ENCODE assay signal across 25 cellular contexts in the genomic region with DNA sequence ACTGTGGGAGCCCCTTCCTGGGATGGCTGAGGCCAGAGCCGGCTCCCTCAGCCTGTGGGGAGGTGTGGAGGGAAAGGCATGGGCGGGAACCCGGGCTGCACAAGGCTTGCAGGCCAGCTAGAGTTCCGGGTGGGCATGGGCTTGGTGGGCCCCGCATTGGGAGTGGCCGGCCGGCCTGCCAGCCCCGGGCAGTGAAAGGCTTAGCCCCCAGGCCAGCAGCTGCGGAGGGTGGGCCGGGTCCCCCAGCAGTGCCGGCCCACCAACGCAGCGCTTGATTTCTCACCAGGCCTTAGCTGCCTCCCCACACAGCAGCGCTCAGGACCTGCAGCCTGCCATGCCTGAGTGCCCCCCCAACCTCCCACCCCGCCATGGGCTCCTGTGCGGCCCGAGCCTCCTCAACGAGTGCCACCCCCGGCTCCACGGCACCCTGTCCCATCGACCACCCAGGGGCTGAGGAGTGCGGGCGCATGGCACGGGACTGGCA.
"Had no signal": no experiment of that assay in that cellular context is flagged by ENCODE, and none has a peak within 500 bp of the region (broad histone marks: within the 10 kb centered on the region; RNA-seq: fewer than 3 reads in every experiment).

No MANE protein-coding gene starts in this region.

- H3K27ac ChIP-seq: esophagus squamous epithelium, neural progenitor cell, prostate gland, right atrium auricular region, skin epidermis, stomach, transverse colon, vagina had no signal

- H3K27me3 ChIP-seq: esophagus squamous epithelium, neural progenitor cell, right atrium auricular region, stomach, transverse colon, vagina had no signal

- H3K9me3 ChIP-seq: esophagus squamous epithelium, prostate gland, right atrium auricular region, stomach, transverse colon, vagina had no signal

- H3K36me3 ChIP-seq: esophagus squamous epithelium, neural progenitor cell, prostate gland, right atrium auricular region, stomach, transverse colon, vagina had no signal

- H3K4me3 ChIP-seq: esophagus squamous epithelium, neural progenitor cell, prostate gland, right atrium auricular region, skin epidermis, stomach, transverse colon, vagina had no signal

- H3K4me1 ChIP-seq: esophagus squamous epithelium, neural progenitor cell, prostate gland, right atrium auricular region, stomach, transverse colon, vagina had no signal

- DNase-seq: cortex of kidney; effector memory CD8-positive, alpha-beta T cell; erythroblast; esophagus squamous epithelium; foreskin melanocyte; hypothalamus; immature natural killer cell; islet precursor cell; mammary epithelial cell; mesendoderm; midbrain; naive thymus-derived CD4-positive, alpha-beta T cell; nucleus accumbens; stimulated activated CD4-positive, alpha-beta T cell treated with anti-CD3 and anti-CD28 coated beads, Interleukin-12 subunit alpha, Interleukin-12 subunit beta, amount 100 ng/mL, for 4 hours; stimulated activated CD4-positive, alpha-beta T cell treated with anti-CD3 and anti-CD28 coated beads, Interleukin-1b, Interleukin-23, amount 100 ng/mL, for 48 hours; stimulated activated CD4-positive, alpha-beta T cell treated with anti-CD3 and anti-CD28 coated beads, Interleukin-4, amount 100 ng/mL, for 1 hour; stimulated activated CD8-positive, alpha-beta memory T cell treated with anti-CD3 and anti-CD28 coated beads, Interleukin-4, amount 100 ng/mL, for 48 hours; stimulated activated naive CD4-positive, alpha-beta T cell treated with Interleukin-2 at 50 U/mL for 16 hours; stomach; transverse colon had no signal

- ATAC-seq: effector memory CD8-positive, alpha-beta T cell; naive thymus-derived CD4-positive, alpha-beta T cell had no signal
